13 cellular contexts compared by ENCODE assay signal in the genomic region with DNA sequence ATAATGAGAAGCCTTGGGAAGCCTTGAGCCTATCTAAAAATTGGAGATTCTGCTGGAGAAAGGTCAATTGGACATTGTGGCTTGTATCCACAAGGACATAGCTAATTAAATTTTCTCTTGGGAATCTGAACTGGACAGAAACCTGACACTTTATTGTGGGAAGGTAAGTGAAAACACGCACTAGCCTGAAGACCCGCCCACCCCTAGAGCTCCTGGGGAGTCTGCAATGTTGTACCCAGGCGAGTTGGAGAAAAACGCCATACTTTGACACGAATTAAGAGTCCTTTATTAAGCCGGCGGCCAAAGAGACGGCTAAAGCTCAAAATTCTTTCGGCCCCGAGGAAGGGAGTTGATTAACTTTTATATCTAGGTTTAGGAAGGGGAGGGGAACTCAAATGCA. TPM values are rescaled to one million over a fixed set of nuclear protein-coding genes. Genes with fewer than 3 reads are reported as not detected.
DNase-seq lines count a peak whose midpoint lies in the region; ATAC-seq and TF ChIP-seq lines count a peak whose summit lies in the region.
"Had no signal": no experiment of that assay in that cellular context is flagged by ENCODE, and none has a peak within 500 bp of the region (broad histone marks: within the 10 kb centered on the region; RNA-seq: fewer than 3 reads in every experiment).

No MANE protein-coding gene starts in this region.

- peak overlapping the region; percentile 100 for H2AFZ ChIP-seq in smooth muscle cell (ENCODE audit: low read depth)

- H3K27ac Mint-ChIP-seq in activated CD4-positive, alpha-beta memory T cell treated with anti-CD3 and anti-CD28 coated beads for 36 hours = no peak overlapping the region

- peak overlapping the region; percentile 96 for H3K4me2 ChIP-seq in smooth muscle cell

- H3K27ac ChIP-seq in iPS-18a (ENCODE audit: low read length) (no peak overlapping the region), smooth muscle cell (ENCODE audit: low read depth) (no peak overlapping the region)

- peaks cover 14% of the 10 kb centered on the region for H3K36me3 ChIP-seq in iPS-18a (ENCODE audit: control insufficient read depth, low read depth, low read length)
- H3K36me3 ChIP-seq in smooth muscle cell (ENCODE audit: low read depth) = peaks cover 9% of the 10 kb centered on the region
- H3K36me3 ChIP-seq in HAP-1 (replicated peaks) = peaks cover 3% of the 10 kb centered on the region; the same call in 1 of the 2 replicates
- H3K36me3 ChIP-seq: BE2C had no signal

- in situ Hi-C loops in HAP-1 (cut with MboI; ENCODE audit: low sequenced_read_pairs) = no loop called here

- CTCF ChIA-PET in activated CD4-positive, alpha-beta memory T cell treated with anti-CD3 and anti-CD28 coated beads for 36 hours (lab: Charles Lee) = interaction anchor here (1.8 kb wide), 1 partner anchor 184 kb away, joined by 6 read pairs; no protein-coding TSS in a partner anchor

- peaks cover 15% of the 10 kb centered on the region for H3K27me3 ChIP-seq in iPS-18a (ENCODE audit: control insufficient read depth, insufficient read depth, low read length)
- no peaks in the 10 kb centered on the region for H3K27me3 ChIP-seq in smooth muscle cell (ENCODE audit: low read depth)
- no peaks in the 10 kb centered on the region for H3K27me3 ChIP-seq in HAP-1 (ENCODE audit: low read depth)
- H3K27me3 ChIP-seq: BE2C had no signal

- H3K79me2 ChIP-seq in smooth muscle cell (ENCODE audit: low read depth) = no peaks in the 10 kb centered on the region

- H3K27me3 Mint-ChIP-seq in activated T-cell treated with anti-CD3 and anti-CD28 coated beads, Interleukin-2, amount 50 U/mL, for 4 hours (ENCODE audit: low read depth) = no peaks in the 10 kb centered on the region
- no peaks in the 10 kb centered on the region for H3K27me3 Mint-ChIP-seq in activated CD4-positive, alpha-beta memory T cell treated with anti-CD3 and anti-CD28 coated beads for 36 hours

- no peak for ATAC-seq in activated T-cell treated with anti-CD3 and anti-CD28 coated beads, Interleukin-2, amount 50 U/mL, for 4 hours
- no peak for ATAC-seq in HG02571 (IDR thresholded peaks at IDR 0.05; ENCODE audit: unreplicated experiment)

- no peak for DNase-seq in activated T-cell treated with anti-CD3 and anti-CD28 coated beads, Interleukin-2, amount 50 U/mL, for 4 hours
- DNase-seq in activated T-cell treated with anti-CD3 and anti-CD28 coated beads, Interleukin-2, amount 50 U/mL, for 1 hour = no peak
- no peak for DNase-seq in activated CD4-positive, alpha-beta memory T cell treated with anti-CD3 and anti-CD28 coated beads for 36 hours
- DNase-seq in smooth muscle cell (lab: John Stamatoyannopoulos, UW; ENCODE audit: unreplicated experiment) (no peak), HAP-1 (ENCODE audit: low spot score in 2 of 2) (no peak)
- no peak for DNase-seq in activated CD4-positive, CD25-positive, alpha-beta regulatory T cell (lab: John Stamatoyannopoulos, UW)
- DNase-seq: BE2C; dermis blood vessel endothelial cell; kidney; NCI-H1105 treated with DMSO at 0.1 percent for 48 hours; stimulated activated naive CD4-positive, alpha-beta T cell had no signal

- TF ChIP-seq CTCF in smooth muscle cell (IDR thresholded peaks at IDR 0.05; ENCODE audit: borderline replicate concordance, insufficient read depth, poor library complexity, severe bottlenecking) = no peak

- POLR2A ChIA-PET in activated CD4-positive, alpha-beta memory T cell treated with anti-CD3 and anti-CD28 coated beads for 36 hours (lab: Charles Lee) = no interaction called here

- 34% methylated on average over 10 of the region's 10 CpGs for WGBS in smooth muscle cell (ENCODE audit: low lambda C conversion rate)

- H4K20me1 ChIP-seq in smooth muscle cell (ENCODE audit: low read depth) = no peaks in the 10 kb centered on the region

- no peaks in the 10 kb centered on the region for H3F3A ChIP-seq in smooth muscle cell (ENCODE audit: low read depth)

- intact Hi-C loops in activated CD4-positive, alpha-beta memory T cell treated with anti-CD3 and anti-CD28 coated beads for 36 hours (cut with micrococcal nuclease) = loop anchor here (2.0 kb wide), 3 partner anchors 13 to 183 kb away; no protein-coding TSS in a partner anchor

- no peak overlapping the region for H3K9ac ChIP-seq in iPS-18a (ENCODE audit: low read length)
- no peak overlapping the region for H3K9ac ChIP-seq in smooth muscle cell (ENCODE audit: low read depth)

- peaks cover 17% of the 10 kb centered on the region for H3K9me3 Mint-ChIP-seq in activated T-cell treated with anti-CD3 and anti-CD28 coated beads, Interleukin-2, amount 50 U/mL, for 4 hours
- H3K9me3 Mint-ChIP-seq in activated CD4-positive, alpha-beta memory T cell treated with anti-CD3 and anti-CD28 coated beads for 36 hours = peaks cover 20% of the 10 kb centered on the region

- peak overlapping the region; percentile 88 for H3K4me3 Mint-ChIP-seq in activated T-cell treated with anti-CD3 and anti-CD28 coated beads, Interleukin-2, amount 50 U/mL, for 4 hours
- peak overlapping the region; percentile 89 for H3K4me3 Mint-ChIP-seq in activated CD4-positive, alpha-beta memory T cell treated with anti-CD3 and anti-CD28 coated beads for 36 hours

- H3K4me1 ChIP-seq in iPS-18a (ENCODE audit: control insufficient read depth, low read depth, low read length) (peaks cover 16% of the 10 kb centered on the region), smooth muscle cell (ENCODE audit: low read depth) (peaks cover 10% of the 10 kb centered on the region), HAP-1 (peaks cover 5% of the 10 kb centered on the region)
- H3K4me1 ChIP-seq: BE2C had no signal

- H3K4me3 ChIP-seq in iPS-18a (ENCODE audit: low read length) (peak overlapping the region; percentile 85), smooth muscle cell (peak overlapping the region; percentile 89), HAP-1 (no peak overlapping the region)

- peaks cover 21% of the 10 kb centered on the region for H3K4me1 Mint-ChIP-seq in activated T-cell treated with anti-CD3 and anti-CD28 coated beads, Interleukin-2, amount 50 U/mL, for 4 hours (ENCODE audit: low read depth)
- H3K4me1 Mint-ChIP-seq in activated CD4-positive, alpha-beta memory T cell treated with anti-CD3 and anti-CD28 coated beads for 36 hours (ENCODE audit: low read depth) = peaks cover 15% of the 10 kb centered on the region

- H3K36me3 Mint-ChIP-seq in activated T-cell treated with anti-CD3 and anti-CD28 coated beads, Interleukin-2, amount 50 U/mL, for 4 hours (ENCODE audit: insufficient read depth) = peaks cover 16% of the 10 kb centered on the region
- peaks cover 21% of the 10 kb centered on the region for H3K36me3 Mint-ChIP-seq in activated CD4-positive, alpha-beta memory T cell treated with anti-CD3 and anti-CD28 coated beads for 36 hours

- H3K9me3 ChIP-seq in iPS-18a (ENCODE audit: control insufficient read depth, low read depth, low read length) (peaks cover 8% of the 10 kb centered on the region), smooth muscle cell (replicated peaks; ENCODE audit: low read depth) (peaks cover 8% of the 10 kb centered on the region), HAP-1 (peaks cover 2% of the 10 kb centered on the region; the same call in 1 of the 2 replicates)
- H3K9me3 ChIP-seq: BE2C had no signal

RNA-seq across cellular contexts. Expression of a gene that starts 1.2 kb away (rescaled TPM):
- 1 to 10 TPM; 2.6 to 3.2 (median 2.9) TPM for total RNA-seq in activated T-cell treated with anti-CD3 and anti-CD28 coated beads, Interleukin-2, amount 50 U/mL, for 4 hours
- total RNA-seq in activated CD4-positive, alpha-beta memory T cell treated with anti-CD3 and anti-CD28 coated beads for 36 hours = 1 to 10 TPM; 2.7 to 3.3 TPM
- 3.7 and 5.3 TPM in 2 replicates for total RNA-seq in smooth muscle cell
- 0.63 and 1.6 TPM in 2 replicates for polyA plus RNA-seq in smooth muscle cell

RNA-seq across cellular contexts. Expression of a gene that starts 40.5 kb away (rescaled TPM):
- 1 to 10 TPM; 2.0 to 3.2 (median 2.1) TPM for total RNA-seq in activated T-cell treated with anti-CD3 and anti-CD28 coated beads, Interleukin-2, amount 50 U/mL, for 4 hours
- 1 to 10 TPM; 3.9 to 4.4 TPM for total RNA-seq in activated CD4-positive, alpha-beta memory T cell treated with anti-CD3 and anti-CD28 coated beads for 36 hours
- 6.9 and 7.0 TPM in 2 replicates for total RNA-seq in smooth muscle cell
- polyA plus RNA-seq in smooth muscle cell = 1.8 and 2.9 TPM in 2 replicates

RNA-seq across cellular contexts. Expression of a gene that starts 46.4 kb away (rescaled TPM):
- total RNA-seq in activated T-cell treated with anti-CD3 and anti-CD28 coated beads, Interleukin-2, amount 50 U/mL, for 4 hours = 1 to 10 TPM; 4.9 to 6.7 (median 5.7) TPM
- total RNA-seq in activated CD4-positive, alpha-beta memory T cell treated with anti-CD3 and anti-CD28 coated beads for 36 hours = 10 to 100 TPM; 10.8 to 11.6 TPM
- total RNA-seq in smooth muscle cell = 6.1 and 10.8 TPM in 2 replicates
- 2.7 and 3.7 TPM in 2 replicates for polyA plus RNA-seq in smooth muscle cell
